1 cellular context compared by ENCODE assay signal in the genomic region with DNA sequence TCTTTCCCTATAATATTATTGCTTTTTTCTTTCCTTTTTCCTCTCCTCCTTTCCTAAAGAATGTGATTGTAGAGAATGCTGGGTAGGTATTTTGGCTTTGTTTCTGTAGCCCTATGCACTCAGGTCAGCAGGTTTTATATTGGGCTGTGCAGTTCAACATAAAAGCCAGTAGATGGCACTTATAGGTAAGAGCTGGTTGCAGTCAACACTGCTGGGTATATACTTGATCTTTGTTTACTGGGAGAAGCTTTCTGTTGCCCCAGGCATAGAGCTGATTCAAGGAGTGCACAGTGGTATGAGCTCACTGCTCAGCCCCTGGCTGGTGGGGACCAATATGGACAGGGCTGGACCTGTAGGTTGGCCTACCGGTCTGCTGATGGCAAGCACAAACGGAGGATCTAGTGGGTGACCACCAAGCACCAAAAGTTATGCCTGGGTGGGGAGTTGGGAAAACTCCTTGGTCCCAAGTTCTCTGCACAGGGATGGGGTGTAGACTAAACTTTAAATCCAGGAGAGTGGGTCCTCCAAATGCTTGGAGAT.
TF ChIP-seq lines count a peak whose summit lies in the region.

No MANE protein-coding gene starts in this region.

TF ChIP-seq in IMR-90, 13 proteins besides CTCF, POLR2A, EP300 and RAD21 (continued from another document):
- no peak for TF ChIP-seq RCOR1 (IDR thresholded peaks at IDR 0.05; ENCODE audit: insufficient replicate concordance, low read length)
- TF ChIP-seq, protein P1, sequence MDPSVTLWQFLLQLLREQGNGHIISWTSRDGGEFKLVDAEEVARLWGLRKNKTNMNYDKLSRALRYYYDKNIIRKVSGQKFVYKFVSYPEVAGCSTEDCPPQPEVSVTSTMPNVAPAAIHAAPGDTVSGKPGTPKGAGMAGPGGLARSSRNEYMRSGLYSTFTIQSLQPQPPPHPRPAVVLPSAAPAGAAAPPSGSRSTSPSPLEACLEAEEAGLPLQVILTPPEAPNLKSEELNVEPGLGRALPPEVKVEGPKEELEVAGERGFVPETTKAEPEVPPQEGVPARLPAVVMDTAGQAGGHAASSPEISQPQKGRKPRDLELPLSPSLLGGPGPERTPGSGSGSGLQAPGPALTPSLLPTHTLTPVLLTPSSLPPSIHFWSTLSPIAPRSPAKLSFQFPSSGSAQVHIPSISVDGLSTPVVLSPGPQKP (IDR thresholded peaks at IDR 0.05; ENCODE audit: borderline replicate concordance, low read depth, low read length) = no peak
